Comparison of ENCODE assay signal across 12 cellular contexts in genomic region chr1:183282101-183282855, GRCh38.
A peak's percentile ranks its signal among the peaks of the same experiment; 100 is the strongest.
DNase-seq lines count a peak whose midpoint lies in the region; ATAC-seq and TF ChIP-seq lines count a peak whose summit lies in the region.
"Had no signal": no experiment of that assay in that cellular context is flagged by ENCODE, and none has a peak within 500 bp of the region (broad histone marks: within the 10 kb centered on the region; RNA-seq: fewer than 3 reads in every experiment).

No MANE protein-coding gene starts in this region.

- H3K27ac ChIP-seq in GM23338 (ENCODE audit: low read depth) (no peak overlapping the region), breast epithelium (peak overlapping the region; percentile 77 to 86), sigmoid colon (peak overlapping the region; percentile 72 to 84 (median 76))

- no peak for TF ChIP-seq EP300 in sigmoid colon (IDR thresholded peaks at IDR 0.05)

- no peak overlapping the region for H3K4me3 Mint-ChIP-seq in GM23338
- H3K4me3 Mint-ChIP-seq: activated CD4-positive, alpha-beta T cell treated with anti-CD3 and anti-CD28 coated beads, Interleukin-2, amount 10 ng/mL, durations not matched to agents 7 days and 5 days; naive thymus-derived CD8-positive, alpha-beta T cell; T-helper 1 cell treated with Interleukin-12 subunit alpha and Interleukin-12 subunit beta and Interleukin-4 antibody, amounts not matched to agents 30 μg/mL and 1 μg/mL, for 36 hours had no signal

- DNase-seq in GM23338 (ENCODE audit: low spot score) (no peak), breast epithelium (ENCODE audit: low spot score in 2 of 2) (no peak), left colon (no peak), sigmoid colon (no peak), AG20443 (ENCODE audit: low spot score) (no peak)
- no peak for DNase-seq in central memory CD4-positive, alpha-beta T cell

- peaks cover 32% of the 10 kb centered on the region for H3K4me1 Mint-ChIP-seq in GM23338

- no peaks in the 10 kb centered on the region; the same call in 2 of the 3 replicates for H3K36me3 Mint-ChIP-seq in GM23338 (ENCODE audit: low read depth)
- H3K36me3 Mint-ChIP-seq: naive thymus-derived CD8-positive, alpha-beta T cell had no signal

- 0 out of 2 replicates have a peak overlapping the region, but pooled peaks have one; percentile 7 for H3K4me2 ChIP-seq in GM23338
- H3K4me2 ChIP-seq: PC-9 had no signal

- ATAC-seq in GM23338, result no peak
- ATAC-seq in left colon, result peak; percentile 8
- no peak for ATAC-seq in GM19351 (IDR thresholded peaks at IDR 0.05; ENCODE audit: unreplicated experiment)
- ATAC-seq in HG03378 (IDR thresholded peaks at IDR 0.05; ENCODE audit: unreplicated experiment), result no peak

- peak overlapping the region; percentile 50; the same call in 1 of the 2 replicates for H3K27ac Mint-ChIP-seq in GM23338
- H3K27ac Mint-ChIP-seq: activated CD4-positive, alpha-beta T cell treated with anti-CD3 and anti-CD28 coated beads, Interleukin-2, amount 10 ng/mL, durations not matched to agents 7 days and 5 days; T-helper 1 cell treated with Interleukin-12 subunit alpha and Interleukin-12 subunit beta and Interleukin-4 antibody, amounts not matched to agents 30 μg/mL and 1 μg/mL, for 36 hours had no signal

- H3K27me3 Mint-ChIP-seq in GM23338 (ENCODE audit: insufficient read depth, low read depth, poor library complexity), result no peaks in the 10 kb centered on the region
- H3K27me3 Mint-ChIP-seq: activated CD4-positive, alpha-beta T cell treated with anti-CD3 and anti-CD28 coated beads, Interleukin-2, amount 10 ng/mL, durations not matched to agents 7 days and 5 days had no signal

- H3K4me1 ChIP-seq in GM23338 (ENCODE audit: insufficient read depth) (peaks cover 18% of the 10 kb centered on the region), breast epithelium (peaks cover 4 to 13% of the 10 kb centered on the region in 2 donors), sigmoid colon (peaks cover 0 to 72% (median 52%) of the 10 kb centered on the region in 4 donors)

- H3K27me3 ChIP-seq in GM23338 (ENCODE audit: insufficient read depth) (no peaks in the 10 kb centered on the region), breast epithelium (no peaks in the 10 kb centered on the region), sigmoid colon (no peaks in the 10 kb centered on the region)

- no peaks in the 10 kb centered on the region; the same call in 2 of the 3 replicates for H3K9me3 Mint-ChIP-seq in GM23338
- H3K9me3 Mint-ChIP-seq: activated CD4-positive, alpha-beta T cell treated with anti-CD3 and anti-CD28 coated beads, Interleukin-2, amount 10 ng/mL, durations not matched to agents 7 days and 5 days; naive thymus-derived CD8-positive, alpha-beta T cell; T-helper 1 cell treated with Interleukin-12 subunit alpha and Interleukin-12 subunit beta and Interleukin-4 antibody, amounts not matched to agents 30 μg/mL and 1 μg/mL, for 36 hours had no signal

- H3K4me3 ChIP-seq in GM23338, result no peak overlapping the region
- H3K4me3 ChIP-seq in breast epithelium, result no peak overlapping the region
- peak overlapping the region in 1 of 4 donors; percentile 3 for H3K4me3 ChIP-seq in sigmoid colon
- H3K4me3 ChIP-seq: PC-9 had no signal

- H2AFZ ChIP-seq in GM23338, result no peak overlapping the region
- H2AFZ ChIP-seq: PC-9 had no signal

- intact Hi-C loops in breast epithelium (cut with DNase I; ENCODE audit: low total_unique reads) (no loop called here), left colon (cut with DNase I, micrococcal nuclease) (no loop called here), sigmoid colon (cut with DNase I) (loop anchor here (10.0 kb wide), 2 partner anchors 263 to 343 kb away; no protein-coding TSS in a partner anchor)

- 80% methylated on average over 9 of the region's 9 CpGs for WGBS in sigmoid colon, 2 donors

- H3K36me3 ChIP-seq in GM23338 (ENCODE audit: insufficient read depth), result no peaks in the 10 kb centered on the region
- no peaks in the 10 kb centered on the region for H3K36me3 ChIP-seq in breast epithelium
- no peaks in the 10 kb centered on the region for H3K36me3 ChIP-seq in sigmoid colon

- H3K9me2 ChIP-seq in GM23338 (ENCODE audit: insufficient read depth), result no peaks in the 10 kb centered on the region

- no peaks in the 10 kb centered on the region for H4K20me1 ChIP-seq in GM23338 (replicated peaks; ENCODE audit: insufficient read depth)

- TF ChIP-seq POLR2A in breast epithelium (IDR thresholded peaks at IDR 0.05), result no peak
- TF ChIP-seq POLR2A in sigmoid colon (IDR thresholded peaks at IDR 0.05), result no peak

- H3K9me3 ChIP-seq in breast epithelium, result no peaks in the 10 kb centered on the region
- no peaks in the 10 kb centered on the region for H3K9me3 ChIP-seq in sigmoid colon

- H3K79me2 ChIP-seq in GM23338 (replicated peaks; ENCODE audit: insufficient read depth), result no peaks in the 10 kb centered on the region

- TF ChIP-seq CTCF in GM23338 (conservative IDR thresholded peaks at IDR 0.05; ENCODE audit: low read depth in 2 of 2), result no peak
- TF ChIP-seq CTCF in breast epithelium (IDR thresholded peaks at IDR 0.05), result no peak
- no peak for TF ChIP-seq CTCF in sigmoid colon (IDR thresholded peaks at IDR 0.05)

- peaks cover 6% of the 10 kb centered on the region; the same call in 1 of the 2 replicates for H3F3A ChIP-seq in GM23338 (replicated peaks; ENCODE audit: low read depth)

TF ChIP-seq in GM23338, 12 proteins besides CTCF, POLR2A, EP300 and RAD21:
- TF ChIP-seq CREB1 (CRISPR knock-in tag; IDR thresholded peaks at IDR 0.05; ENCODE audit: low read depth), result no peak
- TF ChIP-seq ZNF462 (CRISPR knock-in tag; IDR thresholded peaks at IDR 0.05), result no peak
